36 cellular contexts compared by ENCODE assay signal in genomic region chr5:3105172-3105571, GRCh38.
"Had no signal": no experiment of that assay in that cellular context is flagged by ENCODE, and none has a peak within 500 bp of the region (broad histone marks: within the 10 kb centered on the region; RNA-seq: fewer than 3 reads in every experiment).

No MANE protein-coding gene starts in this region.

- H3K4me1 Mint-ChIP-seq: activated CD4-positive, alpha-beta T cell treated with anti-CD3 and anti-CD28 coated beads, Interleukin-2, amount 10 ng/mL, durations not matched to agents 24 days and 14 days; activated naive CD8-positive, alpha-beta T cell treated with anti-CD3 and anti-CD28 coated beads for 36 hours; immature natural killer cell; naive thymus-derived CD4-positive, alpha-beta T cell; stimulated activated naive B cell treated with anti-CD40 and anti-IgM and Interleukin-4, amounts not matched to agents 10 μg/mL and 1 μg/mL and 100 μg/mL, for 72 hours had no signal

- H3K4me3 ChIP-seq: adrenal gland, coronary artery, dorsolateral prefrontal cortex, gastroesophageal sphincter, suprapubic skin, tibial artery, upper lobe of right lung had no signal

- ATAC-seq: gastroesophageal sphincter; left colon; naive thymus-derived CD4-positive, alpha-beta T cell; right cardiac atrium; upper lobe of right lung had no signal

- H3K27me3 ChIP-seq: adrenal gland had no signal

- H3K36me3 Mint-ChIP-seq: activated CD4-positive, alpha-beta memory T cell treated with anti-CD3 and anti-CD28 coated beads for 36 hours; activated naive CD8-positive, alpha-beta T cell treated with anti-CD3 and anti-CD28 coated beads for 36 hours; brain; immature natural killer cell; naive thymus-derived CD4-positive, alpha-beta T cell; stimulated activated naive B cell treated with anti-CD40 and anti-IgM and Interleukin-4, amounts not matched to agents 10 μg/mL and 1 μg/mL and 100 μg/mL, for 72 hours had no signal

- DNase-seq: activated CD4-positive, alpha-beta memory T cell treated with anti-CD3 and anti-CD28 coated beads for 36 hours; activated CD4-positive, alpha-beta T cell treated with anti-CD3 and anti-CD28 coated beads, Interleukin-2, amount 10 ng/mL, durations not matched to agents 24 days and 14 days; activated CD4-positive, CD25-positive, alpha-beta regulatory T cell treated with anti-CD3 and anti-CD28 coated beads, Interleukin-2, amount 50 U/mL, for 72 hours; activated CD8-positive, alpha-beta memory T cell treated with anti-CD3 and anti-CD28 coated beads, Interleukin-2, amount 50 U/mL, for 4 hours; activated effector memory CD4-positive, alpha-beta T cell treated with anti-CD3 and anti-CD28 coated beads, Interleukin-2, amount 50 U/mL, for 16 hours; activated naive CD4-positive, alpha-beta T cell treated with anti-CD3 and anti-CD28 coated beads for 36 hours; activated naive CD8-positive, alpha-beta T cell treated with anti-CD3 and anti-CD28 coated beads for 36 hours; activated T-cell treated with anti-CD3 and anti-CD28 coated beads, Interleukin-2, amount 50 U/mL, for 1 hour; adrenal gland; aorta; dorsolateral prefrontal cortex; effector memory CD4-positive, alpha-beta T cell; head of caudate nucleus; hippocampal formation; immature natural killer cell; kidney; left colon; mammary epithelial cell; midbrain; naive thymus-derived CD4-positive, alpha-beta T cell; occipital lobe; posterior cingulate gyrus; right cardiac atrium; stimulated activated CD4-positive, alpha-beta T cell treated with anti-CD3 and anti-CD28 coated beads, Interleukin-15, amount 100 ng/mL, for 24 hours; stimulated activated CD4-positive, alpha-beta T cell treated with anti-CD3 and anti-CD28 coated beads, Interleukin-2, amount 100 ng/mL, for 24 hours; stimulated activated naive B cell treated with anti-CD40 and anti-IgM and Interleukin-4, amounts not matched to agents 10 μg/mL and 1 μg/mL and 100 μg/mL, for 72 hours; T1000; tibial artery; WERI-Rb-1 had no signal

- H3K4me3 Mint-ChIP-seq: activated CD4-positive, alpha-beta memory T cell treated with anti-CD3 and anti-CD28 coated beads for 36 hours; activated CD4-positive, alpha-beta T cell treated with anti-CD3 and anti-CD28 coated beads, Interleukin-2, amount 10 ng/mL, durations not matched to agents 24 days and 14 days; activated naive CD4-positive, alpha-beta T cell treated with anti-CD3 and anti-CD28 coated beads for 36 hours; activated naive CD8-positive, alpha-beta T cell treated with anti-CD3 and anti-CD28 coated beads for 36 hours; activated T-helper 1 cell treated with anti-CD3 and anti-CD28 coated beads, Interleukin-12 subunit alpha, Interleukin-12 subunit beta, Interleukin-2, Interleukin-4 antibody, amounts not matched to agents 30 ng/mL and 10 ng/mL and 1 ng/mL, durations not matched to agents 14 hours and 24 hours and 36 hours; immature natural killer cell; naive thymus-derived CD4-positive, alpha-beta T cell; neural crest cell; stimulated activated naive B cell treated with anti-CD40 and anti-IgM and Interleukin-4, amounts not matched to agents 10 μg/mL and 1 μg/mL and 100 μg/mL, for 72 hours had no signal

- H3K27ac ChIP-seq: adrenal gland, coronary artery, dorsolateral prefrontal cortex, gastroesophageal sphincter, suprapubic skin, tibial artery, upper lobe of right lung, WERI-Rb-1 had no signal

- H3K9me3 Mint-ChIP-seq: activated CD4-positive, alpha-beta T cell treated with anti-CD3 and anti-CD28 coated beads, Interleukin-2, amount 10 ng/mL, durations not matched to agents 24 days and 14 days; activated naive CD4-positive, alpha-beta T cell treated with anti-CD3 and anti-CD28 coated beads for 36 hours; activated naive CD8-positive, alpha-beta T cell treated with anti-CD3 and anti-CD28 coated beads for 36 hours; activated T-helper 1 cell treated with anti-CD3 and anti-CD28 coated beads, Interleukin-12 subunit alpha, Interleukin-12 subunit beta, Interleukin-2, Interleukin-4 antibody, amounts not matched to agents 30 ng/mL and 10 ng/mL and 1 ng/mL, durations not matched to agents 14 hours and 24 hours and 36 hours had no signal

- H3K27ac Mint-ChIP-seq: activated CD4-positive, alpha-beta memory T cell treated with anti-CD3 and anti-CD28 coated beads for 36 hours; activated CD4-positive, alpha-beta T cell treated with anti-CD3 and anti-CD28 coated beads, Interleukin-2, amount 10 ng/mL, durations not matched to agents 24 days and 14 days; activated naive CD4-positive, alpha-beta T cell treated with anti-CD3 and anti-CD28 coated beads for 36 hours; activated naive CD8-positive, alpha-beta T cell treated with anti-CD3 and anti-CD28 coated beads for 36 hours; activated T-helper 1 cell treated with anti-CD3 and anti-CD28 coated beads, Interleukin-12 subunit alpha, Interleukin-12 subunit beta, Interleukin-2, Interleukin-4 antibody, amounts not matched to agents 30 ng/mL and 10 ng/mL and 1 ng/mL, durations not matched to agents 14 hours and 24 hours and 36 hours; immature natural killer cell; naive thymus-derived CD4-positive, alpha-beta T cell; stimulated activated naive B cell treated with anti-CD40 and anti-IgM and Interleukin-4, amounts not matched to agents 10 μg/mL and 1 μg/mL and 100 μg/mL, for 72 hours had no signal

- H3K9me3 ChIP-seq: adrenal gland, gastroesophageal sphincter, suprapubic skin, tibial artery, upper lobe of right lung had no signal

- H3K36me3 ChIP-seq: adrenal gland, gastroesophageal sphincter, suprapubic skin, tibial artery, upper lobe of right lung, WERI-Rb-1 had no signal

- H3K4me1 ChIP-seq: adrenal gland, gastroesophageal sphincter, suprapubic skin, tibial artery, upper lobe of right lung had no signal
